ENCODE assay signal across 9 cellular contexts in the genomic region with DNA sequence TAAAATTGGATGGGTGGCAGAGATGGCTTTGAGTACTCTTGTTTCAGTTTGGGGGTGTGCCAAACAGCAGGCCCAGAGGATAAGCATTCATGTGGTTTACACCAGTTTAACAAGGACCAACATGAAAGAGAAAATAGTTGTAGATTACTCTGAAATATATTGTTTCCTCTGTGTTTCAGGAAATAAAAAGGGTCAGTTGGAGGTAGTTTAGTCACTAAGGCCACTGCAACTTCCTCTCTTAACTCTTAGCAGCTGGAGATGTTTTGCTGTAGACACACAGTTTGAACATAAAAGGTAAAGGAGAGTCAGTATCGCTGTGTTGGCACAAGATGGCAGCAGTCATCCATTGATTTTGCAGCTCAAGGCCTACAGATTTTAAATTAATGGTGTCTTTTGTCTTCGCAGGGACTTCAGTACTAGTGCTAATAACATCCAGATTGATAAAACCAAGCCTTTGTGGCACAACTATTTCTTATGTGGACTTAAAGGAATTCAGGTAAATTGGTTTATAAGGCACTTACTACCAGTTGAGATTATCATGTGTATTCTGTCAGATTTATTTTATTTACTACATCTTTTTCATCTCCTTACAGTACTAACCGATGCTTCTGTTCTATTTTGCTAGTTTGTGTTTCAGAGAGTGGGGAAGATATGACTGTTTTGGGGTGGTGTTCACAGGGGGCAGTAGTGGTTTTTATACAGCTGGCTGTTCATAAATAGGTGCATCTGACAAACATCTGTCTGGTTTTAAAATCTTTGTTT.
DNase-seq lines count a peak whose midpoint lies in the region; ATAC-seq and TF ChIP-seq lines count a peak whose summit lies in the region.
"Had no signal": no experiment of that assay in that cellular context is flagged by ENCODE, and none has a peak within 500 bp of the region (broad histone marks: within the 10 kb centered on the region; RNA-seq: fewer than 3 reads in every experiment).

No MANE protein-coding gene starts in this region.

- H3K9me3 ChIP-seq in CD4-positive, alpha-beta memory T cell (ENCODE audit: control insufficient read depth in 1 of 2, low read length in 2 of 2): no peaks in the 10 kb centered on the region
- no peaks in the 10 kb centered on the region for H3K9me3 ChIP-seq in naive thymus-derived CD4-positive, alpha-beta T cell (ENCODE audit: control insufficient read depth in 2 of 3, low read length in 3 of 3)
- H3K9me3 ChIP-seq in tibial artery: no peaks in the 10 kb centered on the region

- H3K4me3 Mint-ChIP-seq in CD4-positive, alpha-beta memory T cell: no peak overlapping the region
- no peak overlapping the region for H3K4me3 Mint-ChIP-seq in naive thymus-derived CD4-positive, alpha-beta T cell
- H3K4me3 Mint-ChIP-seq: activated naive CD8-positive, alpha-beta T cell had no signal

- peaks cover 10% of the 10 kb centered on the region for H3K4me1 ChIP-seq in CD4-positive, alpha-beta memory T cell (ENCODE audit: insufficient read depth, low read length)
- H3K4me1 ChIP-seq in naive thymus-derived CD4-positive, alpha-beta T cell (ENCODE audit: control insufficient read depth in 2 of 2, insufficient read depth in 2 of 2, low read length in 2 of 2): no peaks in the 10 kb centered on the region
- peaks cover 0 to 30% (median 8%) of the 10 kb centered on the region in 4 donors for H3K4me1 ChIP-seq in tibial artery

- no peaks in the 10 kb centered on the region for H3K27me3 Mint-ChIP-seq in CD4-positive, alpha-beta memory T cell
- H3K27me3 Mint-ChIP-seq in naive thymus-derived CD4-positive, alpha-beta T cell: no peaks in the 10 kb centered on the region
- H3K27me3 Mint-ChIP-seq: activated naive CD8-positive, alpha-beta T cell had no signal

- peaks cover 0 to 1% (median 0%) of the 10 kb centered on the region in 8 donors for H3K9me3 Mint-ChIP-seq in CD4-positive, alpha-beta memory T cell
- peaks cover 0 to 9% (median 0%) of the 10 kb centered on the region in 11 donors for H3K9me3 Mint-ChIP-seq in naive thymus-derived CD4-positive, alpha-beta T cell

- peak overlapping the region in 6 of 7 donors; percentile 31 to 86 (median 70) for H3K27ac Mint-ChIP-seq in CD4-positive, alpha-beta memory T cell
- H3K27ac Mint-ChIP-seq in naive thymus-derived CD4-positive, alpha-beta T cell: peak overlapping the region in 4 of 9 donors; percentile 6 to 67 (median 41)
- H3K27ac Mint-ChIP-seq: activated naive CD8-positive, alpha-beta T cell had no signal

- ATAC-seq in GM18909 (IDR thresholded peaks at IDR 0.05; ENCODE audit: poor library complexity, unreplicated experiment) (peak; percentile 96), HG03159 (IDR thresholded peaks at IDR 0.05; ENCODE audit: unreplicated experiment) (peak; percentile 87), esophagus mucosa (peak; percentile 75)
- peak; percentile 87 for ATAC-seq in naive thymus-derived CD4-positive, alpha-beta T cell

- peaks cover 10 to 16% (median 13%) of the 10 kb centered on the region in 4 donors for H3K4me1 Mint-ChIP-seq in CD4-positive, alpha-beta memory T cell
- peaks cover 0 to 24% (median 13%) of the 10 kb centered on the region in 7 donors for H3K4me1 Mint-ChIP-seq in naive thymus-derived CD4-positive, alpha-beta T cell

- H3K27me3 ChIP-seq in CD4-positive, alpha-beta memory T cell (ENCODE audit: insufficient read depth, low read length): no peaks in the 10 kb centered on the region
- H3K27me3 ChIP-seq in naive thymus-derived CD4-positive, alpha-beta T cell (ENCODE audit: control insufficient read depth in 2 of 2, insufficient read depth in 2 of 2, low read length in 2 of 2): no peaks in the 10 kb centered on the region
- no peaks in the 10 kb centered on the region for H3K27me3 ChIP-seq in tibial artery

- TF ChIP-seq CTCF in tibial artery (IDR thresholded peaks at IDR 0.05): peak; percentile 84 to 88

- H3K36me3 Mint-ChIP-seq in CD4-positive, alpha-beta memory T cell: peaks cover 35 to 50% of the 10 kb centered on the region in 2 donors
- peaks cover 7 to 45% (median 30%) of the 10 kb centered on the region in 5 donors for H3K36me3 Mint-ChIP-seq in naive thymus-derived CD4-positive, alpha-beta T cell

- H3K4me3 ChIP-seq in CD4-positive, alpha-beta memory T cell (ENCODE audit: low read length in 2 of 2): no peak overlapping the region
- no peak overlapping the region for H3K4me3 ChIP-seq in naive thymus-derived CD4-positive, alpha-beta T cell (ENCODE audit: low read length)
- H3K4me3 ChIP-seq in tibial artery: no peak overlapping the region

- POLR2A ChIA-PET in CD4-positive, alpha-beta memory T cell (lab: Charles Lee; ENCODE audit: partially characterized antibody): no interaction called here
- POLR2A ChIA-PET in naive thymus-derived CD4-positive, alpha-beta T cell (lab: Charles Lee): interaction anchor here (0.6 kb wide), 1 partner anchor 910 kb away, joined by 4 read pairs; no protein-coding TSS in a partner anchor

- H3K36me3 ChIP-seq in CD4-positive, alpha-beta memory T cell (ENCODE audit: insufficient read depth, low read length): peaks cover 13% of the 10 kb centered on the region
- peaks cover 0 to 23% (median 9%) of the 10 kb centered on the region in 3 experiments for H3K36me3 ChIP-seq in naive thymus-derived CD4-positive, alpha-beta T cell (ENCODE audit: control insufficient read depth in 2 of 3, insufficient read depth in 3 of 3, low read length in 3 of 3)
- H3K36me3 ChIP-seq in tibial artery: peaks cover 0 to 4% (median 0%) of the 10 kb centered on the region in 3 donors

- intact Hi-C loops in CD4-positive, alpha-beta memory T cell (cut with micrococcal nuclease): loop anchor here (1.0 to 5.0 kb wide), 4 partner anchors 187 to 1672 kb away; a partner anchor contains a TSS
- intact Hi-C loops in naive thymus-derived CD4-positive, alpha-beta T cell (cut with micrococcal nuclease): loop anchor here (1.0 to 10.0 kb wide), 10 partner anchors 187 to 1673 kb away; a partner anchor contains a TSS
- intact Hi-C loops in tibial artery (cut with DNase I; ENCODE audit: low total_unique reads): loop anchor here (2.0 to 10.0 kb wide), 2 partner anchors 185 to 769 kb away; no protein-coding TSS in a partner anchor

- H3K27ac ChIP-seq in CD4-positive, alpha-beta memory T cell (ENCODE audit: low read depth, low read length): no peak overlapping the region
- H3K27ac ChIP-seq in naive thymus-derived CD4-positive, alpha-beta T cell (ENCODE audit: low read depth, low read length): no peak overlapping the region
- peak overlapping the region; percentile 23 to 26 for H3K27ac ChIP-seq in tibial artery

- peak; percentile 36 to 46 (median 41) for DNase-seq in CD4-positive, alpha-beta memory T cell
- DNase-seq in NCI-H69 (lab: John Stamatoyannopoulos, UW): peak; percentile 76
- DNase-seq in activated CD4-positive, alpha-beta T cell treated with anti-CD3 and anti-CD28 coated beads, Interleukin-2, amount 50 U/mL, for 48 hours: peak; percentile 10 to 35
- DNase-seq in naive thymus-derived CD4-positive, alpha-beta T cell: peak in 7 of 9 donors; percentile 13 to 51 (median 44)
- no peak for DNase-seq in tibial artery

- CTCF ChIA-PET in CD4-positive, alpha-beta memory T cell (lab: Charles Lee; ENCODE audit: partially characterized antibody): interaction anchor here (0.9 to 3.9 kb wide), 10 partner anchors 11 to 909 kb away, joined by 3 to 13 read pairs (median 7); a partner anchor contains a TSS
- CTCF ChIA-PET in naive thymus-derived CD4-positive, alpha-beta T cell (lab: Charles Lee): interaction anchor here (0.6 to 2.0 kb wide), 5 partner anchors 62 to 1080 kb away, joined by 3 to 14 read pairs (median 3); no protein-coding TSS in a partner anchor

Comparison
In these comparisons a context has a peak if more than half of its experiments do, and no peak if none do; other contexts are left out.
1. DNase-seq: peak in CD4-positive, alpha-beta memory T cell (5 of 5), NCI-H69 (single experiment), activated CD4-positive, alpha-beta T cell treated with anti-CD3 and anti-CD28 coated beads, Interleukin-2, amount 50 U/mL, for 48 hours (2 of 2) and naive thymus-derived CD4-positive, alpha-beta T cell (7 of 9); none in tibial artery (0 of 2).
2. H3K27ac ChIP-seq: peak in tibial artery (2 of 2); none in CD4-positive, alpha-beta memory T cell (single experiment) and naive thymus-derived CD4-positive, alpha-beta T cell (single experiment).
3. Peak in every context shown above with its lines, with median percentiles within 50 percentile points of each other: ATAC-seq.